Comparison of ENCODE assay signal across 8 cellular contexts in the genomic region with DNA sequence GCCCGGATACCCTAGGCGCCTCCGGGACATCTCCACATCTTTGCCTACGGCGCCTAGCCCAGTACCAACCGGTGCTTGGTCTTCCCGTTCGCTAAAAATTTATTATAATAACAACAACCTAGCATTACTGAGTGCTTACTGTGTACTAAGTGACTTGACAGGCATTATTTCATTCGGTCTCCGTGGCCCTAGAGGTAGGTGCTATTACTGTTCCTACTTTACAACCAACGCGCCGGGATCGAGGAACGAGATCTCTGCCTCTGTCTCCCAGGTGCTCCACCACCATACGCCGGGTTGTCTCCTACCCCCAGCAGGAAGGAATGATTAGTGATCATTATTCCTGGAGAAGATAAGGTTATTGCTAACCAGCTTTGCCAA. TPM values are rescaled to one million over a fixed set of nuclear protein-coding genes. Genes with fewer than 3 reads are reported as not detected.
DNase-seq lines count a peak whose midpoint lies in the region; TF ChIP-seq lines count a peak whose summit lies in the region.

No MANE protein-coding gene starts in this region.

- H3K4me1 ChIP-seq in HAP-1: peaks cover 4% of the 10 kb centered on the region
- peaks cover 13 to 22% of the 10 kb centered on the region in 2 donors for H3K4me1 ChIP-seq in mucosa of rectum (ENCODE audit: control insufficient read depth in 2 of 2, insufficient read depth in 2 of 2, low read length in 2 of 2)

- in situ Hi-C loops in HAP-1 (cut with MboI; ENCODE audit: low sequenced_read_pairs): no loop called here

- H3K27me3 ChIP-seq in GM06990 (replicated peaks; ENCODE audit: control insufficient read depth, insufficient read depth, low read length) (no peaks in the 10 kb centered on the region; the same call in none of the 2 replicates), HAP-1 (ENCODE audit: low read depth) (0 out of 2 replicates have a peak, but pooled peaks cover 3% of the 10 kb centered on the region), mucosa of rectum (ENCODE audit: control insufficient read depth in 2 of 2, insufficient read depth in 2 of 2, low read length in 2 of 2) (no peaks in the 10 kb centered on the region)

- TF ChIP-seq CTCF in GM06990 (IDR thresholded peaks at IDR 0.05; ENCODE audit: insufficient read depth, low read length, poor library complexity, severe bottlenecking): no peak

- no peaks in the 10 kb centered on the region for H3K9me3 ChIP-seq in HAP-1
- H3K9me3 ChIP-seq in mucosa of rectum (ENCODE audit: control insufficient read depth in 2 of 2, low read length in 2 of 2): no peaks in the 10 kb centered on the region

- peak overlapping the region in 1 of 2 donors; percentile 73 for H3K9ac ChIP-seq in mucosa of rectum (ENCODE audit: low read depth in 1 of 2, low read length in 2 of 2)

- H3K36me3 ChIP-seq in GM06990 (ENCODE audit: control insufficient read depth, insufficient read depth, low read length) (no peaks in the 10 kb centered on the region), HAP-1 (replicated peaks) (no peaks in the 10 kb centered on the region), mucosa of rectum (ENCODE audit: control insufficient read depth in 2 of 2, insufficient read depth in 2 of 2, low read length in 2 of 2) (no peaks in the 10 kb centered on the region)

- H3K4me3 ChIP-seq in GM06990 (replicated peaks; ENCODE audit: low read depth, low read length) (peak overlapping the region; percentile 65), HAP-1 (peak overlapping the region; percentile 61), mucosa of rectum (ENCODE audit: low read length in 2 of 2) (peak overlapping the region; percentile 66 to 84)

- H3K27ac ChIP-seq in mucosa of rectum (ENCODE audit: low read depth in 2 of 2, low read length in 2 of 2): peak overlapping the region; percentile 77 to 83

- DNase-seq in GM06990 (ENCODE audit: extremely low read depth, insufficient read length): no peak
- peak; percentile 5 to 36 for DNase-seq in HAP-1 (ENCODE audit: low spot score in 2 of 2)
- DNase-seq in NCI-H526 (lab: John Stamatoyannopoulos, UW): peak; percentile 67 to 73
- peak; percentile 58 for DNase-seq in dermis blood vessel endothelial cell
- no peak for DNase-seq in Ammon's horn (ENCODE audit: low spot score)
- no peak for DNase-seq in stimulated activated CD4-positive, alpha-beta T cell treated with anti-CD3 and anti-CD28 coated beads, Interleukin-4, amount 100 ng/mL, for 24 hours
- DNase-seq in stimulated activated naive CD4-positive, alpha-beta T cell treated with Interleukin-2 at 50 U/mL for 16 hours (lab: John Stamatoyannopoulos, UW): no peak

RNA-seq across cellular contexts. Expression of a gene that starts 0.7 kb away (rescaled TPM):
- total RNA-seq in dermis blood vessel endothelial cell: 34.4 and 49.0 TPM in 2 replicates

Comparison
In these comparisons a context has a peak if more than half of its experiments do, and no peak if none do; other contexts are left out.
1. DNase-seq: peak in HAP-1 (2 of 2), NCI-H526 (2 of 2) and dermis blood vessel endothelial cell (single experiment); none in GM06990 (single experiment), Ammon's horn (single experiment), stimulated activated CD4-positive, alpha-beta T cell treated with anti-CD3 and anti-CD28 coated beads, Interleukin-4, amount 100 ng/mL, for 24 hours (single experiment) and stimulated activated naive CD4-positive, alpha-beta T cell treated with Interleukin-2 at 50 U/mL for 16 hours (single experiment).
2. Peak in every context shown above with its lines, with median percentiles within 50 percentile points of each other: H3K4me3 ChIP-seq.